In genomic region chr2:28338754-28339325, GRCh38 we compare ENCODE assay signal across 11 cellular contexts. TPM values are rescaled to one million over a fixed set of nuclear protein-coding genes. Genes with fewer than 3 reads are reported as not detected.
A peak's percentile ranks its signal among the peaks of the same experiment; 100 is the strongest.
DNase-seq lines count a peak whose midpoint lies in the region; ATAC-seq, FAIRE-seq and TF ChIP-seq lines count a peak whose summit lies in the region.
"Had no signal": no experiment of that assay in that cellular context is flagged by ENCODE, and none has a peak within 500 bp of the region (broad histone marks: within the 10 kb centered on the region; RNA-seq: fewer than 3 reads in every experiment).

No MANE protein-coding gene starts in this region.

- intact Hi-C loops in esophagus squamous epithelium (cut with DNase I): no loop called here

- peak overlapping the region; percentile 25 to 88; a peak in 4 of 6 replicates for H3K27ac ChIP-seq in A549
- H3K27ac ChIP-seq in Peyer's patch: peak overlapping the region in 3 of 4 donors; percentile 26 to 40 (median 33)
- H3K27ac ChIP-seq in esophagus squamous epithelium: peak overlapping the region; percentile 47 to 83 (median 76)

- H3K36me3 ChIP-seq in Peyer's patch (no peaks in the 10 kb centered on the region), esophagus squamous epithelium (no peaks in the 10 kb centered on the region), neuron (ENCODE audit: insufficient read depth, low read length) (no peaks in the 10 kb centered on the region)

- H3K4me3 ChIP-seq in A549: no peak overlapping the region
- H3K4me3 ChIP-seq in Peyer's patch: no peak overlapping the region
- no peak overlapping the region for H3K4me3 ChIP-seq in esophagus squamous epithelium
- H3K4me3 ChIP-seq in neuron (ENCODE audit: low read length): no peak overlapping the region

- POLR2A ChIA-PET in A549 (lab: Yijun Ruan, JAX): no interaction called here

- ATAC-seq in A549: no peak; a peak in 1 of 6 replicates
- ATAC-seq in HG02938 (IDR thresholded peaks at IDR 0.05; ENCODE audit: unreplicated experiment): no peak
- ATAC-seq: left colon had no signal

- H2AFZ ChIP-seq in neuron (ENCODE audit: low read depth, low read length): peak overlapping the region; percentile 20

- no peak for DNase-seq in A549 (ENCODE audit: low read depth in 1 of 2, low spot score in 1 of 2)
- peak in 1 of 3 donors; percentile 35 for DNase-seq in Peyer's patch
- DNase-seq in esophagus squamous epithelium (lab: John Stamatoyannopoulos, UW): no peak
- no peak for DNase-seq in NCI-H128 (lab: John Stamatoyannopoulos, UW; ENCODE audit: unreplicated experiment)
- no peak for DNase-seq in HT-29 (ENCODE audit: low spot score)
- no peak for DNase-seq in COR-L47 (lab: John Stamatoyannopoulos, UW)
- DNase-seq: NCI-H748 treated with DMSO at 0.1 percent for 48 hours had no signal

- no peaks in the 10 kb centered on the region for H3K9me3 ChIP-seq in A549
- H3K9me3 ChIP-seq in Peyer's patch: no peaks in the 10 kb centered on the region
- no peaks in the 10 kb centered on the region for H3K9me3 ChIP-seq in esophagus squamous epithelium
- H3K9me3 ChIP-seq in neuron (ENCODE audit: low read length): peaks cover 1% of the 10 kb centered on the region

- no peak for TF ChIP-seq RAD21 in A549 (conservative IDR thresholded peaks at IDR 0.05 in 1 of 2, IDR thresholded peaks at IDR 0.05 in 1 of 2)

- no peak for TF ChIP-seq POLR2A in A549 (IDR thresholded peaks at IDR 0.05; ENCODE audit: low read length)
- TF ChIP-seq POLR2A in Peyer's patch (IDR thresholded peaks at IDR 0.05): no peak
- no peak for TF ChIP-seq POLR2A in esophagus squamous epithelium (IDR thresholded peaks at IDR 0.05)

- CTCF ChIA-PET in A549 (lab: Yijun Ruan, JAX): interaction anchor here (0.6 to 1.1 kb wide), 3 partner anchors 50 to 327 kb away, joined by 3 to 4 read pairs (median 3); no protein-coding TSS in a partner anchor

- TF ChIP-seq CTCF in A549 (IDR thresholded peaks at IDR 0.05) (no peak), Peyer's patch (IDR thresholded peaks at IDR 0.05) (no peak), esophagus squamous epithelium (IDR thresholded peaks at IDR 0.05) (no peak)

- WGBS in A549 (ENCODE audit: missing lambda C conversion rate): 88% methylated on average over 9 of the region's 9 CpGs
- WGBS in esophagus squamous epithelium, 2 donors: 45 to 51% methylated on average over 8 of the region's 9 CpGs

- TF ChIP-seq EP300 in A549 (IDR thresholded peaks at IDR 0.05): no peak

- H3K27me3 ChIP-seq in Peyer's patch (no peaks in the 10 kb centered on the region), esophagus squamous epithelium (no peaks in the 10 kb centered on the region), neuron (ENCODE audit: insufficient read depth, low read length) (no peaks in the 10 kb centered on the region)

- H3K4me2 ChIP-seq in A549: peak overlapping the region; percentile 5; the same call in 1 of the 3 replicates

- FAIRE-seq in A549 (lab: Jason Lieb, UNC): no peak
- FAIRE-seq: endometrium had no signal

- H3K4me1 ChIP-seq in A549: peaks cover 36% of the 10 kb centered on the region
- peaks cover 0 to 23% (median 2%) of the 10 kb centered on the region in 4 donors for H3K4me1 ChIP-seq in Peyer's patch
- H3K4me1 ChIP-seq in esophagus squamous epithelium: peaks cover 21 to 85% (median 39%) of the 10 kb centered on the region in 3 donors
- H3K4me1 ChIP-seq in neuron (ENCODE audit: insufficient read depth, low read length): peaks cover 22% of the 10 kb centered on the region

TF ChIP-seq in A549, 52 proteins besides CTCF, POLR2A, EP300 and RAD21:
- TF ChIP-seq FOSL2 (IDR thresholded peaks at IDR 0.05) (no peak), FOSL2 (CRISPR knock-in tag; IDR thresholded peaks at IDR 0.05) (no peak), ZFP36 (IDR thresholded peaks at IDR 0.05; ENCODE audit: borderline replicate concordance, partially characterized antibody) (no peak), CEBPB (IDR thresholded peaks at IDR 0.05) (no peak), ZSCAN20 (CRISPR knock-in tag; IDR thresholded peaks at IDR 0.05) (no peak), CBX8 (IDR thresholded peaks at IDR 0.05) (no peak), HEYL (CRISPR knock-in tag; IDR thresholded peaks at IDR 0.05) (no peak), TFCP2L1 (CRISPR knock-in tag; IDR thresholded peaks at IDR 0.05) (no peak), EHMT2 (IDR thresholded peaks at IDR 0.05; ENCODE audit: low read depth) (no peak), HOXB13 (CRISPR knock-in tag; IDR thresholded peaks at IDR 0.05; ENCODE audit: low read depth) (no peak), SREBF2 (IDR thresholded peaks at IDR 0.05) (no peak), MAFK (IDR thresholded peaks at IDR 0.05; ENCODE audit: partially characterized antibody) (no peak), FOSB (CRISPR knock-in tag; IDR thresholded peaks at IDR 0.05) (no peak)
- TF ChIP-seq, protein P1, sequence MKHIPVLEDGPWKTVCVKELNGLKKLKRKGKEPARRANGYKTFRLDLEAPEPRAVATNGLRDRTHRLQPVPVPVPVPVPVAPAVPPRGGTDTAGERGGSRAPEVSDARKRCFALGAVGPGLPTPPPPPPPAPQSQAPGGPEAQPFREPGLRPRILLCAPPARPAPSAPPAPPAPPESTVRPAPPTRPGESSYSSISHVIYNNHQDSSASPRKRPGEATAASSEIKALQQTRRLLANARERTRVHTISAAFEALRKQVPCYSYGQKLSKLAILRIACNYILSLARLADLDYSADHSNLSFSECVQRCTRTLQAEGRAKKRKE (CRISPR knock-in tag; IDR thresholded peaks at IDR 0.05; ENCODE audit: low read depth): no peak

RNA-seq across cellular contexts. Expression of gene FOSL2, which starts 53.8 kb away (rescaled TPM):
- polyA plus RNA-seq in A549 (2011; rRNA removed) (45.7 and 50.6 TPM in 2 replicates), A549 (2017; fragmentation: RNase III; extraction: RNeasy Plus Mini Kit Qiagen cat#74134 plus additional on column Dnase treatment) (68.1 to 73.4 TPM (median 69.0 TPM) in 3 replicates)
- polyA plus RNA-seq in A549 (2012; cell fraction: cytosol; rRNA removed): 26.7 and 37.2 TPM in 2 replicates
- 89.7 and 95.0 TPM in 2 replicates for polyA plus RNA-seq in A549 (2012; cell fraction: nucleus; rRNA removed)
- polyA minus RNA-seq in A549 (2011; rRNA and poly(A)+ RNA removed): 86.7 and 103 TPM in 2 replicates
- total RNA-seq in Peyer's patch (100 to 1,000 TPM in 3 of 4 donors, 10 to 100 TPM in 1; 46.2 to 239 (median 207) TPM), esophagus squamous epithelium (100 to 1,000 TPM; 100 to 234 (median 144) TPM)
- total RNA-seq in HT-29 (2014; rRNA removed; shearing (Covaris generic)): 51.5 and 61.8 TPM in 2 replicates
